23 cellular contexts compared by ENCODE assay signal in genomic region chr7:126718419-126718818, GRCh38.
DNase-seq lines count a peak whose midpoint lies in the region; ATAC-seq and TF ChIP-seq lines count a peak whose summit lies in the region.
"Had no signal": no experiment of that assay in that cellular context is flagged by ENCODE, and none has a peak within 500 bp of the region (broad histone marks: within the 10 kb centered on the region; RNA-seq: fewer than 3 reads in every experiment).

No MANE protein-coding gene starts in this region.

- no peaks in the 10 kb centered on the region for H3K27me3 ChIP-seq in adrenal gland
- H3K27me3 ChIP-seq in gastrocnemius medialis, result no peaks in the 10 kb centered on the region
- H3K27me3 ChIP-seq: MG63 had no signal

- ATAC-seq in GM18907 (IDR thresholded peaks at IDR 0.05; ENCODE audit: unreplicated experiment) (peak; percentile 43), HG02678 (IDR thresholded peaks at IDR 0.05; ENCODE audit: unreplicated experiment) (peak; percentile 37), gastrocnemius medialis (no peak)
- ATAC-seq: GM23338 had no signal

- no peak for TF ChIP-seq POLR2A in adrenal gland (IDR thresholded peaks at IDR 0.05)
- TF ChIP-seq POLR2A in gastrocnemius medialis (IDR thresholded peaks at IDR 0.05), result no peak

- WGBS in adrenal gland, 4 donors, result 75 to 88% (median 81%) methylated on average over 3 of the region's 3 CpGs

- in situ Hi-C loops in gastrocnemius medialis (cut with MboI; ENCODE audit: low sequenced_read_pairs in 4 of 4), result no loop called here

- intact Hi-C loops in adrenal gland (cut with DNase I), result no loop called here
- intact Hi-C loops in gastrocnemius medialis (cut with DNase I; ENCODE audit: low total_unique reads), result no loop called here

- H3K27ac ChIP-seq in adrenal gland (no peak overlapping the region), gastrocnemius medialis (no peak overlapping the region)

- H3K4me3 ChIP-seq in adrenal gland (no peak overlapping the region), gastrocnemius medialis (no peak overlapping the region)
- H3K4me3 ChIP-seq: GM23338, MG63 had no signal

- TF ChIP-seq CTCF in adrenal gland (IDR thresholded peaks at IDR 0.05) (no peak), gastrocnemius medialis (IDR thresholded peaks at IDR 0.05 in 4 of 5, conservative IDR thresholded peaks at IDR 0.05 in 1 of 5) (no peak)

- no peaks in the 10 kb centered on the region for H3K9me3 ChIP-seq in adrenal gland (replicated peaks in 1 of 3)
- no peaks in the 10 kb centered on the region for H3K9me3 ChIP-seq in gastrocnemius medialis
- H3K9me3 ChIP-seq: MG63 had no signal

- H3K36me3 ChIP-seq in adrenal gland (replicated peaks in 1 of 2), result no peaks in the 10 kb centered on the region
- H3K36me3 ChIP-seq in gastrocnemius medialis, result no peaks in the 10 kb centered on the region
- H3K36me3 ChIP-seq: MG63 had no signal

- no peaks in the 10 kb centered on the region for H3K4me1 ChIP-seq in adrenal gland (replicated peaks in 1 of 2)
- H3K4me1 ChIP-seq in gastrocnemius medialis, result no peaks in the 10 kb centered on the region

- DNase-seq in DMS79 treated with DMSO at 0.1 percent for 48 hours (lab: John Stamatoyannopoulos, UW) (peak; percentile 60), NCI-H187 treated with DMSO at 0.1 percent for 48 hours (lab: John Stamatoyannopoulos, UW) (peak; percentile 59), superior temporal gyrus (ENCODE audit: extremely low spot score) (no peak), adrenal gland (no peak), gastrocnemius medialis (no peak)
- no peak for DNase-seq in effector CD4-positive, alpha-beta T cell
- DNase-seq: 8988T; COR-L47; DMS 273 treated with DMSO at 0.1 percent for 48 hours; GDM1; HCEC 1CT; IMR-90; Kasumi-1; MG63; NCI-H1092; NCI-H146; NCI-H510A; NCI-H748 treated with DMSO at 0.1 percent for 48 hours; NK-92 treated with Interleukin-12 subunit alpha and Interleukin-12 subunit beta, amount 100 ng/mL, for 24 hours; Right ventricle myocardium superior had no signal

Comparison
In these comparisons a context has a peak if more than half of its experiments do, and no peak if none do; other contexts are left out.
1. DNase-seq: peak in DMS79 treated with DMSO at 0.1 percent for 48 hours (single experiment) and NCI-H187 treated with DMSO at 0.1 percent for 48 hours (single experiment); none in superior temporal gyrus (single experiment), effector CD4-positive, alpha-beta T cell (single experiment), adrenal gland (0 of 7) and gastrocnemius medialis (0 of 2).
2. ATAC-seq: peak in GM18907 (single experiment) and HG02678 (single experiment); none in gastrocnemius medialis (0 of 2).